Comparison of ENCODE assay signal across 18 cellular contexts in the genomic region with DNA sequence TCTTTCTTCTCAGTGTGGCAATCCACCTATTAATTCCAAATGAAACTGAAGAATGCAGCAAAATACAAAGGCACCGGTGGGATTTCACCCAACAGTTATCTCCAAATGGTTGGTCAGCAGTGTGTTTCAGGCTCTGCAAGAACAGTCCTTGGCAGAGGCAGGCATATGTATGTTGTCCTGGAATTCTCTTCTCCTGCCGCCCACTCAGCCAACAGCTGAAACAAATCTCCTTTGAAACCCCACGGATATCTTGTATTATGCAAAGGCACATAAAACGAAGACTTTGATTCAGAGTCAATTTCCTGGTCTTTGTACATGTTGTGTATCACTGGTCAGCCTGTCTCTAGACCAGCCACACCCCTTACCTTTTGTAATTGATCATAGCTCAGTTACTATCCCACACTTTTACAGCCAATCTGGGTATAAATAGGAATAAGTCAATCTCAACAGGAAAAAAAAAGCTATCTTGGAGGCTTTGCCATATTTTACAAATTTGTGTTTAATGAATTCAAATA. TPM values are rescaled to one million over a fixed set of nuclear protein-coding genes. Genes with fewer than 3 reads are reported as not detected.
DNase-seq lines count a peak whose midpoint lies in the region; ATAC-seq and TF ChIP-seq lines count a peak whose summit lies in the region.
"Had no signal": no experiment of that assay in that cellular context is flagged by ENCODE, and none has a peak within 500 bp of the region (broad histone marks: within the 10 kb centered on the region; RNA-seq: fewer than 3 reads in every experiment).

No MANE protein-coding gene starts in this region.

- H3K27ac ChIP-seq in uterus: peak overlapping the region; percentile 22 to 89
- H3K27ac ChIP-seq: BLaER1 had no signal

- no peaks in the 10 kb centered on the region for H3K4me1 Mint-ChIP-seq in HFFc6 (ENCODE audit: low read depth)

- peak; percentile 30 for ATAC-seq in Right ventricle myocardium inferior
- ATAC-seq in Right ventricle myocardium superior (ENCODE audit: poor library complexity): no peak
- ATAC-seq in HG03159 (IDR thresholded peaks at IDR 0.05; ENCODE audit: unreplicated experiment): no peak
- ATAC-seq in GM21619 (IDR thresholded peaks at IDR 0.05; ENCODE audit: unreplicated experiment): no peak
- ATAC-seq: CD8-positive, alpha-beta T cell had no signal

- DNase-seq in Right ventricle myocardium inferior (ENCODE audit: missing footprints) (no peak), Right ventricle myocardium superior (no peak), cerebellum (ENCODE audit: low spot score) (peak; percentile 37), myocyte (ENCODE audit: low read depth) (peak; percentile 1), uterus (no peak), HFFc6 (no peak)
- DNase-seq: CD8-positive, alpha-beta T cell; DMS79 treated with DMSO at 0.1 percent for 48 hours; KG1; NCI-H1048; NCI-H1436 treated with DMSO at 0.1 percent for 48 hours; NCI-H2029 treated with DMSO at 0.1 percent for 48 hours; NCI-H2171 treated with DMSO at 0.1 percent for 48 hours had no signal

- no peak overlapping the region for H3K27ac Mint-ChIP-seq in HFFc6
- H3K27ac Mint-ChIP-seq: CD8-positive, alpha-beta T cell had no signal

- H3K27me3 ChIP-seq in uterus: no peaks in the 10 kb centered on the region
- H3K27me3 ChIP-seq: BLaER1 had no signal

- H3K9me3 Mint-ChIP-seq in HFFc6: peaks cover 30% of the 10 kb centered on the region
- H3K9me3 Mint-ChIP-seq: CD8-positive, alpha-beta T cell had no signal

- no peak overlapping the region for H3K4me3 ChIP-seq in uterus
- H3K4me3 ChIP-seq: BLaER1 had no signal

- no peak for TF ChIP-seq POLR2A in uterus (IDR thresholded peaks at IDR 0.05)

- H3K36me3 Mint-ChIP-seq in HFFc6 (ENCODE audit: low read depth): no peaks in the 10 kb centered on the region
- H3K36me3 Mint-ChIP-seq: CD8-positive, alpha-beta T cell had no signal

- no peak overlapping the region for H3K4me3 Mint-ChIP-seq in HFFc6
- H3K4me3 Mint-ChIP-seq: CD8-positive, alpha-beta T cell had no signal

- H3K36me3 ChIP-seq in uterus: no peaks in the 10 kb centered on the region
- H3K36me3 ChIP-seq: BLaER1 had no signal

- TF ChIP-seq CTCF in uterus (IDR thresholded peaks at IDR 0.05) (no peak), HFFc6 (IDR thresholded peaks at IDR 0.05) (no peak)

- H3K9me3 ChIP-seq in uterus: no peaks in the 10 kb centered on the region
- H3K9me3 ChIP-seq: BLaER1 had no signal

- no peaks in the 10 kb centered on the region for H3K4me1 ChIP-seq in uterus
- H3K4me1 ChIP-seq: BLaER1 had no signal

- intact Hi-C loops in Right ventricle myocardium inferior (cut with DNase I) (no loop called here), Right ventricle myocardium superior (cut with DNase I) (no loop called here), uterus (cut with DNase I; ENCODE audit: low total_unique reads) (no loop called here)

- no peaks in the 10 kb centered on the region for H3K27me3 Mint-ChIP-seq in HFFc6 (ENCODE audit: insufficient read depth)

RNA-seq across cellular contexts. Expression of a gene that starts 29.2 kb away (rescaled TPM):
- total RNA-seq in Right ventricle myocardium inferior (2.9 TPM), Right ventricle myocardium superior (2.0 TPM), cerebellum (37.3 TPM), myocyte (0.43 and 0.57 TPM in 2 replicates), uterus (10 to 100 TPM in 3 of 4 donors, 1 to 10 TPM in 1; 7.6 to 92.6 (median 18.4) TPM)
- 0.09 TPM for polyA plus RNA-seq in myocyte (2012)
- under 1 TPM in 4 of 6 experiments, not detected in 2; 0.03 to 0.16 (median 0.06) TPM for total RNA-seq in HFFc6 (2021; fragmentation: NEBNext Ultra II Directional; extraction: Animal tissue kit (Norgen Biotek cat#: 25700))
- total RNA-seq: A172; CD8-positive, alpha-beta T cell; NCI-H460 had no signal

Comparison
In these comparisons a context has a peak if more than half of its experiments do, and no peak if none do; other contexts are left out.
1. DNase-seq: peak in cerebellum (single experiment) and myocyte (single experiment); none in Right ventricle myocardium inferior (single experiment), Right ventricle myocardium superior (single experiment), uterus (0 of 2) and HFFc6 (single experiment).